15 cellular contexts compared by ENCODE assay signal in genomic region chr14:69395929-69396328, GRCh38. TPM values are rescaled to one million over a fixed set of nuclear protein-coding genes. Genes with fewer than 3 reads are reported as not detected.
DNase-seq lines count a peak whose midpoint lies in the region; ATAC-seq and TF ChIP-seq lines count a peak whose summit lies in the region.
"Had no signal": no experiment of that assay in that cellular context is flagged by ENCODE, and none has a peak within 500 bp of the region (broad histone marks: within the 10 kb centered on the region; RNA-seq: fewer than 3 reads in every experiment).

No MANE protein-coding gene starts in this region.

- H3K4me1 Mint-ChIP-seq in T-helper 17 cell (peaks cover 57% of the 10 kb centered on the region), glutamatergic neuron (ENCODE audit: low read depth, unreplicated experiment) (peaks cover 12% of the 10 kb centered on the region)

- peaks cover 80% of the 10 kb centered on the region for H3K4me1 ChIP-seq in DND-41 (ENCODE audit: insufficient read depth, low read length)

- peaks cover 12% of the 10 kb centered on the region for H3K36me3 Mint-ChIP-seq in T-helper 17 cell (ENCODE audit: low read depth)
- H3K36me3 Mint-ChIP-seq in glutamatergic neuron (ENCODE audit: unreplicated experiment), result no peaks in the 10 kb centered on the region

- H3K9me3 ChIP-seq in DND-41 (ENCODE audit: insufficient read depth, low read length, severe bottlenecking) (no peaks in the 10 kb centered on the region), T-helper 17 cell (ENCODE audit: control insufficient read depth, low read length, poor library complexity, severe bottlenecking) (no peaks in the 10 kb centered on the region)

- ATAC-seq in DND-41 (ENCODE audit: insufficient read depth, low read depth) (no peak), T-helper 17 cell (no peak)

- H3K27me3 ChIP-seq in DND-41 (ENCODE audit: insufficient read depth, low read length, poor library complexity), result no peaks in the 10 kb centered on the region
- H3K27me3 ChIP-seq: cardiac muscle cell had no signal

- no peak overlapping the region for H3K27ac ChIP-seq in DND-41 (ENCODE audit: low read length)
- H3K27ac ChIP-seq: cardiac muscle cell had no signal

- peaks cover 3% of the 10 kb centered on the region for H3K9me3 Mint-ChIP-seq in glutamatergic neuron (ENCODE audit: unreplicated experiment)
- H3K9me3 Mint-ChIP-seq: IgD-negative memory B cell had no signal

- peaks cover 63% of the 10 kb centered on the region for H3K36me3 ChIP-seq in DND-41 (ENCODE audit: insufficient read depth, low read length)

- peaks cover 61% of the 10 kb centered on the region for H4K20me1 ChIP-seq in DND-41 (ENCODE audit: insufficient read depth, low read length)

- H3K27ac Mint-ChIP-seq in T-helper 17 cell (peak overlapping the region; percentile 99), glutamatergic neuron (ENCODE audit: unreplicated experiment) (no peak overlapping the region)

- DNase-seq in AG10803 (ENCODE audit: low read depth) (peak; percentile 12), DND-41 (no peak), T-helper 17 cell (no peak), glutamatergic neuron (no peak), NCI-H1092 (lab: John Stamatoyannopoulos, UW) (no peak), RKO (ENCODE audit: low spot score) (no peak), T-helper 9 cell (no peak)
- DNase-seq in NK-92 treated with Interleukin-12 subunit alpha and Interleukin-12 subunit beta, amount 100 ng/mL, for 24 hours (lab: John Stamatoyannopoulos, UW), result no peak
- DNase-seq: COR-L47, head of caudate nucleus, NCI-H1436, NCI-H524 treated with DMSO at 0.1 percent for 48 hours, SHP77 had no signal

- TF ChIP-seq CTCF in AG10803 (conservative IDR thresholded peaks at IDR 0.05; ENCODE audit: low read length) (no peak), DND-41 (IDR thresholded peaks at IDR 0.05; ENCODE audit: borderline replicate concordance, extremely low read depth, low read length, poor library complexity, severe bottlenecking) (no peak), glutamatergic neuron (IDR thresholded peaks at IDR 0.05; ENCODE audit: partially characterized antibody, unreplicated experiment) (no peak)

- H3K4me2 ChIP-seq in DND-41 (ENCODE audit: insufficient read depth, low read length), result peak overlapping the region; percentile 76

- H3K4me3 ChIP-seq in AG10803 (ENCODE audit: low read length), result no peak overlapping the region
- peak overlapping the region in 1 of 2 experiments; percentile 18; a peak in 1 of 4 replicates for H3K4me3 ChIP-seq in DND-41 (ENCODE audit: low read depth in 1 of 2, low read length in 2 of 2)
- H3K4me3 ChIP-seq: cardiac muscle cell had no signal

- no peaks in the 10 kb centered on the region for H3K27me3 Mint-ChIP-seq in T-helper 17 cell
- peaks cover 3% of the 10 kb centered on the region for H3K27me3 Mint-ChIP-seq in glutamatergic neuron (ENCODE audit: unreplicated experiment)
- H3K27me3 Mint-ChIP-seq: IgD-negative memory B cell had no signal

- peak overlapping the region; percentile 28 for H3K4me3 Mint-ChIP-seq in T-helper 17 cell
- peak overlapping the region; percentile 44 for H3K4me3 Mint-ChIP-seq in glutamatergic neuron (ENCODE audit: unreplicated experiment)

- H2AFZ ChIP-seq in DND-41 (ENCODE audit: low read depth, low read length), result no peak overlapping the region

- peak overlapping the region; percentile 95; the same call in 1 of the 2 replicates for H3K9ac ChIP-seq in DND-41 (ENCODE audit: low read depth, low read length)

- peaks cover 97% of the 10 kb centered on the region for H3K79me2 ChIP-seq in DND-41 (ENCODE audit: insufficient read depth, low read length)

RNA-seq across cellular contexts. Expression of gene ERH, which starts 2.2 kb away (rescaled TPM):
- total RNA-seq in T-helper 17 cell, result 100 to 1,000 TPM; 102 to 118 TPM
- total RNA-seq in glutamatergic neuron (ENCODE audit: unreplicated experiment), result 223 TPM

RNA-seq across cellular contexts. Expression of gene SLC39A9, which starts 2.6 kb away (rescaled TPM):
- total RNA-seq in T-helper 17 cell (10 to 100 TPM; 27.6 to 31.0 TPM), glutamatergic neuron (ENCODE audit: unreplicated experiment) (56.4 TPM)
